16 cellular contexts compared by ENCODE assay signal in genomic region chr2:76958749-76959148, GRCh38.
DNase-seq lines count a peak whose midpoint lies in the region; ATAC-seq and TF ChIP-seq lines count a peak whose summit lies in the region.
"Had no signal": no experiment of that assay in that cellular context is flagged by ENCODE, and none has a peak within 500 bp of the region (broad histone marks: within the 10 kb centered on the region; RNA-seq: fewer than 3 reads in every experiment).

No MANE protein-coding gene starts in this region.

- H3K27ac ChIP-seq in neuronal stem cell (replicated peaks; ENCODE audit: low read length) = no peak overlapping the region
- H3K27ac ChIP-seq: upper lobe of left lung had no signal

- no peak overlapping the region for H3K4ac ChIP-seq in neuronal stem cell (ENCODE audit: low read length)

- no peak overlapping the region for H4K91ac ChIP-seq in neuronal stem cell (ENCODE audit: low read depth, low read length, poor library complexity)

- no peak overlapping the region for H3K14ac ChIP-seq in neuronal stem cell (ENCODE audit: low read length)

- H3K18ac ChIP-seq in neuronal stem cell (ENCODE audit: low read length) = no peak overlapping the region

- no peaks in the 10 kb centered on the region for H3K9me3 ChIP-seq in neuronal stem cell (replicated peaks in 1 of 2; ENCODE audit: control insufficient read depth in 2 of 2, insufficient read depth in 1 of 2, low read depth in 1 of 2, low read length in 2 of 2)
- H3K9me3 ChIP-seq: upper lobe of left lung had no signal

- no peaks in the 10 kb centered on the region for H3K4me1 ChIP-seq in neuronal stem cell (ENCODE audit: control insufficient read depth in 2 of 2, insufficient read depth in 1 of 2, low read depth in 1 of 2, low read length in 2 of 2)
- H3K4me1 ChIP-seq: upper lobe of left lung had no signal

- no peak overlapping the region for H3K9ac ChIP-seq in neuronal stem cell (ENCODE audit: low read depth, low read length, poor library complexity)

- no peak overlapping the region for H4K8ac ChIP-seq in neuronal stem cell (ENCODE audit: low read depth, low read length)

- no peak overlapping the region for H3K23ac ChIP-seq in neuronal stem cell (ENCODE audit: low read depth, low read length, poor library complexity)

- H3K36me3 ChIP-seq in neuronal stem cell (replicated peaks in 1 of 2; ENCODE audit: control insufficient read depth in 2 of 2, insufficient read depth in 2 of 2, low read length in 2 of 2) = no peaks in the 10 kb centered on the region
- H3K36me3 ChIP-seq: upper lobe of left lung had no signal

- H2BK5ac ChIP-seq in neuronal stem cell (ENCODE audit: low read length) = no peak overlapping the region

- no peaks in the 10 kb centered on the region for H3K27me3 ChIP-seq in neuronal stem cell (ENCODE audit: control insufficient read depth in 3 of 3, insufficient read depth in 3 of 3, low read depth in 1 of 3, low read length in 3 of 3)
- H3K27me3 ChIP-seq: upper lobe of left lung had no signal

- no peak for TF ChIP-seq CTCF in epithelial cell of esophagus (IDR thresholded peaks at IDR 0.05; ENCODE audit: insufficient read depth, low read depth, low read length, missing control alignments)

- H3K4me3 ChIP-seq in epithelial cell of esophagus (ENCODE audit: low read length) (no peak overlapping the region), neuronal stem cell (ENCODE audit: low read length in 2 of 2) (no peak overlapping the region)
- H3K4me3 ChIP-seq: upper lobe of left lung had no signal

- no peak for ATAC-seq in GM18907 (IDR thresholded peaks at IDR 0.05; ENCODE audit: unreplicated experiment)
- ATAC-seq: activated T-helper 17 cell treated with anti-CD3 and anti-CD28 coated beads, Interleukin-2, amount 50 U/mL, for 72 hours; T-helper 17 cell had no signal

- no peak overlapping the region for H2AFZ ChIP-seq in neuronal stem cell (ENCODE audit: low read length)

- whole genome bisulfite sequencing in neuronal stem cell (ENCODE audit: extremely low coverage in 2 of 2, insufficient read length in 2 of 2, insufficient replicate concordance in 1 of 2), 2 donors = no CpG with 5 or more reads among the region's 3 CpGs

- H2BK12ac ChIP-seq in neuronal stem cell (ENCODE audit: low read length) = no peak overlapping the region

- no peak overlapping the region for H2BK120ac ChIP-seq in neuronal stem cell (ENCODE audit: low read depth, low read length)

- H2BK15ac ChIP-seq in neuronal stem cell (ENCODE audit: low read length) = no peak overlapping the region

- DNase-seq in SIG-M5 treated with dmso at 0.1 percent for 504 hours (lab: John Stamatoyannopoulos, UW; ENCODE audit: unreplicated experiment) (peak; percentile 1), SIG-M5 (lab: John Stamatoyannopoulos, UW) (no peak), epithelial cell of esophagus (ENCODE audit: low read depth) (peak; percentile 14), neuronal stem cell (ENCODE audit: low spot score) (peak; percentile 65), T1000 (lab: John Stamatoyannopoulos, UW) (no peak), NCI-H1417 treated with DMSO at 0.1 percent for 48 hours (lab: John Stamatoyannopoulos, UW) (no peak)
- DNase-seq: 8988T; activated CD4-positive, alpha-beta T cell treated with anti-CD3 and anti-CD28 coated beads, Interleukin-2, amount 50 U/mL, for 48 hours; hippocampal formation; midbrain; posterior cingulate gyrus; T-helper 17 cell; upper lobe of left lung had no signal

- no peak overlapping the region for H3K4me2 ChIP-seq in neuronal stem cell (ENCODE audit: insufficient read depth, low read length, poor library complexity, severe bottlenecking)

- H2AK5ac ChIP-seq in neuronal stem cell (ENCODE audit: low read depth, low read length) = no peak overlapping the region

- no peaks in the 10 kb centered on the region for H3K79me1 ChIP-seq in neuronal stem cell (ENCODE audit: low read depth, low read length)

TF ChIP-seq in PFSK-1, 5 proteins besides CTCF, POLR2A, EP300 and RAD21:
- no peak for TF ChIP-seq SIN3A (IDR thresholded peaks at IDR 0.05; ENCODE audit: borderline replicate concordance, insufficient read depth, low read length)
- TF ChIP-seq, protein P1, sequence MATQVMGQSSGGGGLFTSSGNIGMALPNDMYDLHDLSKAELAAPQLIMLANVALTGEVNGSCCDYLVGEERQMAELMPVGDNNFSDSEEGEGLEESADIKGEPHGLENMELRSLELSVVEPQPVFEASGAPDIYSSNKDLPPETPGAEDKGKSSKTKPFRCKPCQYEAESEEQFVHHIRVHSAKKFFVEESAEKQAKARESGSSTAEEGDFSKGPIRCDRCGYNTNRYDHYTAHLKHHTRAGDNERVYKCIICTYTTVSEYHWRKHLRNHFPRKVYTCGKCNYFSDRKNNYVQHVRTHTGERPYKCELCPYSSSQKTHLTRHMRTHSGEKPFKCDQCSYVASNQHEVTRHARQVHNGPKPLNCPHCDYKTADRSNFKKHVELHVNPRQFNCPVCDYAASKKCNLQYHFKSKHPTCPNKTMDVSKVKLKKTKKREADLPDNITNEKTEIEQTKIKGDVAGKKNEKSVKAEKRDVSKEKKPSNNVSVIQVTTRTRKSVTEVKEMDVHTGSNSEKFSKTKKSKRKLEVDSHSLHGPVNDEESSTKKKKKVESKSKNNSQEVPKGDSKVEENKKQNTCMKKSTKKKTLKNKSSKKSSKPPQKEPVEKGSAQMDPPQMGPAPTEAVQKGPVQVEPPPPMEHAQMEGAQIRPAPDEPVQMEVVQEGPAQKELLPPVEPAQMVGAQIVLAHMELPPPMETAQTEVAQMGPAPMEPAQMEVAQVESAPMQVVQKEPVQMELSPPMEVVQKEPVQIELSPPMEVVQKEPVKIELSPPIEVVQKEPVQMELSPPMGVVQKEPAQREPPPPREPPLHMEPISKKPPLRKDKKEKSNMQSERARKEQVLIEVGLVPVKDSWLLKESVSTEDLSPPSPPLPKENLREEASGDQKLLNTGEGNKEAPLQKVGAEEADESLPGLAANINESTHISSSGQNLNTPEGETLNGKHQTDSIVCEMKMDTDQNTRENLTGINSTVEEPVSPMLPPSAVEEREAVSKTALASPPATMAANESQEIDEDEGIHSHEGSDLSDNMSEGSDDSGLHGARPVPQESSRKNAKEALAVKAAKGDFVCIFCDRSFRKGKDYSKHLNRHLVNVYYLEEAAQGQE (IDR thresholded peaks at IDR 0.05; ENCODE audit: insufficient read depth in 1 of 2, low read depth in 2 of 2, low read length in 2 of 2) = peak; percentile 91 to 99
- TF ChIP-seq TAF1 (IDR thresholded peaks at IDR 0.05; ENCODE audit: borderline replicate concordance, insufficient read depth, low read length) = no peak
- TF ChIP-seq POLR2AphosphoS5 (IDR thresholded peaks at IDR 0.05; ENCODE audit: low read depth, low read length) = no peak
- TF ChIP-seq FOXP2 (optimal IDR thresholded peaks at IDR 0.05; ENCODE audit: borderline replicate concordance, extremely low read depth, extremely low read length, insufficient read depth) = no peak

Comparison
In these comparisons a context has a peak if more than half of its experiments do, and no peak if none do; other contexts are left out.
1. DNase-seq: peak in SIG-M5 treated with dmso at 0.1 percent for 504 hours (single experiment), epithelial cell of esophagus (single experiment) and neuronal stem cell (single experiment); none in SIG-M5 (single experiment), T1000 (single experiment) and NCI-H1417 treated with DMSO at 0.1 percent for 48 hours (single experiment).